Comparison of ENCODE assay signal across 31 cellular contexts in genomic region chr20:47747663-47748031, GRCh38.
"Had no signal": no experiment of that assay in that cellular context is flagged by ENCODE, and none has a peak within 500 bp of the region (broad histone marks: within the 10 kb centered on the region; RNA-seq: fewer than 3 reads in every experiment).

No MANE protein-coding gene starts in this region.

- H3K27me3 ChIP-seq: brain microvascular endothelial cell, gastroesophageal sphincter, heart right ventricle, ovary, testis had no signal

- H3K9me3 ChIP-seq: gastroesophageal sphincter, heart right ventricle, left lung, lower lobe of right lung, ovary, prostate gland, testis had no signal

- H3K27me3 Mint-ChIP-seq: activated T-cell treated with anti-CD3 and anti-CD28 coated beads, Interleukin-2, amount 50 U/mL, for 24 hours had no signal

- H3K4me3 ChIP-seq: coronary artery, gastroesophageal sphincter, heart right ventricle, left lung, lower lobe of right lung, ovary, prostate gland, skin epidermis, testis had no signal

- H3K36me3 ChIP-seq: brain microvascular endothelial cell, left lung, lower lobe of right lung, ovary, prostate gland, WERI-Rb-1 had no signal

- H3K4me3 Mint-ChIP-seq: activated CD4-positive, alpha-beta memory T cell treated with anti-CD3 and anti-CD28 coated beads, Interleukin-2, amount 10 ng/mL, durations not matched to agents 7 days and 5 days; activated CD4-positive, alpha-beta T cell treated with anti-CD3 and anti-CD28 coated beads, Interleukin-2, amount 10 ng/mL, durations not matched to agents 7 days and 5 days; activated T-cell treated with anti-CD3 and anti-CD28 coated beads, Interleukin-2, amount 50 U/mL, for 24 hours; effector memory CD8-positive, alpha-beta T cell; natural killer cell had no signal

- H3K36me3 Mint-ChIP-seq: natural killer cell had no signal

- H3K4me1 ChIP-seq: prostate gland had no signal

- H3K9me3 Mint-ChIP-seq: activated CD4-positive, alpha-beta memory T cell treated with anti-CD3 and anti-CD28 coated beads, Interleukin-2, amount 10 ng/mL, durations not matched to agents 7 days and 5 days; activated CD4-positive, alpha-beta T cell treated with anti-CD3 and anti-CD28 coated beads, Interleukin-2, amount 10 ng/mL, durations not matched to agents 7 days and 5 days; activated T-cell treated with anti-CD3 and anti-CD28 coated beads, Interleukin-2, amount 50 U/mL, for 24 hours; effector memory CD8-positive, alpha-beta T cell; natural killer cell had no signal

- H3K27ac Mint-ChIP-seq: activated CD4-positive, alpha-beta memory T cell treated with anti-CD3 and anti-CD28 coated beads, Interleukin-2, amount 10 ng/mL, durations not matched to agents 7 days and 5 days; activated CD4-positive, alpha-beta T cell treated with anti-CD3 and anti-CD28 coated beads, Interleukin-2, amount 10 ng/mL, durations not matched to agents 7 days and 5 days; activated T-cell treated with anti-CD3 and anti-CD28 coated beads, Interleukin-2, amount 50 U/mL, for 24 hours; effector memory CD8-positive, alpha-beta T cell; natural killer cell had no signal

- H3K27ac ChIP-seq: brain microvascular endothelial cell, lower lobe of right lung, ovary, prostate gland, testis, WERI-Rb-1 had no signal

- DNase-seq: activated CD4-positive, alpha-beta memory T cell treated with anti-CD3 and anti-CD28 coated beads, Interleukin-2, amount 10 ng/mL, durations not matched to agents 7 days and 5 days; activated CD4-positive, alpha-beta T cell treated with anti-CD3 and anti-CD28 coated beads, Interleukin-2, amount 10 ng/mL, durations not matched to agents 7 days and 5 days; activated CD4-positive, CD25-positive, alpha-beta regulatory T cell treated with anti-CD3 and anti-CD28 coated beads, Interleukin-2, amount 50 U/mL, for 72 hours; activated CD8-positive, alpha-beta memory T cell treated with anti-CD3 and anti-CD28 coated beads, Interleukin-2, amount 50 U/mL, for 48 hours; activated gamma-delta T cell treated with Interleukin-2 at 50 U/mL for 16 hours; activated naive CD4-positive, alpha-beta T cell treated with anti-CD3 and anti-CD28 coated beads, Interleukin-2, amount 50 U/mL, for 16 hours; activated T-cell treated with anti-CD3 and anti-CD28 coated beads, Interleukin-2, amount 50 U/mL, for 24 hours; amniotic stem cell; brain microvascular endothelial cell; effector memory CD8-positive, alpha-beta T cell; erythroblast; heart right ventricle; kidney glomerular epithelial cell; left lung; lower lobe of right lung; mesendoderm; natural killer cell; ovary; retina; stimulated activated CD4-positive, alpha-beta T cell treated with anti-CD3 and anti-CD28 coated beads, Interleukin-12 subunit alpha, Interleukin-12 subunit beta, amount 100 ng/mL, for 4 hours; stimulated activated CD4-positive, alpha-beta T cell treated with anti-CD3 and anti-CD28 coated beads, Interleukin-4, amount 100 ng/mL, for 1 hour; stimulated activated naive CD8-positive, alpha-beta T cell treated with anti-CD3 and anti-CD28 coated beads, Interleukin-15, Interleukin-2, amounts not matched to agents 100 U/mL and 50 U/mL, for 24 hours; T1000; testis; trophoblast cell; WERI-Rb-1 had no signal

- ATAC-seq: effector memory CD8-positive, alpha-beta T cell; gastroesophageal sphincter; heart right ventricle; left lung; natural killer cell; sciatic nerve; stimulated activated naive CD8-positive, alpha-beta T cell treated with anti-CD3 and anti-CD28 coated beads, Interleukin-15, Interleukin-2, amounts not matched to agents 100 U/mL and 50 U/mL, for 24 hours had no signal
